ENCODE assay signal across 18 cellular contexts in genomic region chr3:25257026-25257425, GRCh38.
A peak's percentile ranks its signal among the peaks of the same experiment; 100 is the strongest.
DNase-seq lines count a peak whose midpoint lies in the region; ATAC-seq and TF ChIP-seq lines count a peak whose summit lies in the region.
"Had no signal": no experiment of that assay in that cellular context is flagged by ENCODE, and none has a peak within 500 bp of the region (broad histone marks: within the 10 kb centered on the region; RNA-seq: fewer than 3 reads in every experiment).

No MANE protein-coding gene starts in this region.

- no peak for ATAC-seq in T-cell (replicated peaks in 1 of 4)
- ATAC-seq in HG02938 (IDR thresholded peaks at IDR 0.05; ENCODE audit: unreplicated experiment): no peak
- ATAC-seq: activated T-cell treated with anti-CD3 and anti-CD28 coated beads, Interleukin-2, amount 50 U/mL, for 72 hours; left ventricle myocardium superior; natural killer cell treated with Interleukin-12 subunit alpha and Interleukin-12 subunit beta and Interleukin-15 and Interleukin-18, amount 100 ng/mL, for 72 hours; PC-3; stimulated activated memory B cell treated with anti-CD40 and anti-IgM and Interleukin-4, amounts not matched to agents 10 μg/mL and 1 μg/mL and 100 μg/mL, for 72 hours had no signal

- POLR2A ChIA-PET in MCF 10A (lab: Yijun Ruan, JAX) (no interaction called here), T-cell (lab: Charles Lee) (interaction anchor here in 1 of 2 donors (0.6 kb wide), 1 partner anchor 1498 kb away, joined by 3 read pairs; no protein-coding TSS in a partner anchor)

- DNase-seq in MG63: peak; percentile 69
- DNase-seq in MCF 10A (ENCODE audit: unreplicated experiment): peak; percentile 28
- peak; percentile 33 for DNase-seq in fibroblast of the conjunctiva (ENCODE audit: low read depth)
- DNase-seq in T-cell: no peak
- DNase-seq in DMS153 (lab: John Stamatoyannopoulos, UW): no peak
- no peak for DNase-seq in superior temporal gyrus (ENCODE audit: extremely low spot score)
- DNase-seq: activated naive CD4-positive, alpha-beta T cell treated with anti-CD3 and anti-CD28 coated beads, Interleukin-2, amount 50 U/mL, for 16 hours; activated T-cell treated with anti-CD3 and anti-CD28 coated beads, Interleukin-2, amount 50 U/mL, for 72 hours; aorta; left ventricle myocardium superior; NCI-H1105 treated with DMSO at 0.1 percent for 48 hours; NCI-H2081; PC-3; SIG-M5 had no signal

- H3K27ac Mint-ChIP-seq in MCF 10A (ENCODE audit: low read depth, unreplicated experiment) (no peak overlapping the region), T-cell (no peak overlapping the region)
- H3K27ac Mint-ChIP-seq: activated T-cell treated with anti-CD3 and anti-CD28 coated beads, Interleukin-2, amount 50 U/mL, for 72 hours; natural killer cell treated with Interleukin-12 subunit alpha and Interleukin-12 subunit beta and Interleukin-15 and Interleukin-18, amount 100 ng/mL, for 72 hours; stimulated activated memory B cell treated with anti-CD40 and anti-IgM and Interleukin-4, amounts not matched to agents 10 μg/mL and 1 μg/mL and 100 μg/mL, for 72 hours had no signal

- intact Hi-C loops in MCF 10A (cut with micrococcal nuclease): no loop called here

- H3K9me3 ChIP-seq in MG63: no peaks in the 10 kb centered on the region; the same call in 1 of the 2 replicates

- H3K4me3 ChIP-seq in MG63: no peak overlapping the region
- H3K4me3 ChIP-seq: thoracic aorta had no signal

- H3K4me1 Mint-ChIP-seq in MCF 10A (ENCODE audit: insufficient read depth, unreplicated experiment): no peaks in the 10 kb centered on the region
- no peaks in the 10 kb centered on the region for H3K4me1 Mint-ChIP-seq in T-cell
- H3K4me1 Mint-ChIP-seq: stimulated activated memory B cell treated with anti-CD40 and anti-IgM and Interleukin-4, amounts not matched to agents 10 μg/mL and 1 μg/mL and 100 μg/mL, for 72 hours had no signal

- H3K9me3 Mint-ChIP-seq in MCF 10A (ENCODE audit: unreplicated experiment) (peaks cover 14% of the 10 kb centered on the region), T-cell (peaks cover 0 to 9% (median 5%) of the 10 kb centered on the region in 3 donors)

- no TSS peak for BruUV-seq in MCF 10A (replicated peaks; lab: Mats Ljungman, UMichigan)

- H3K27me3 Mint-ChIP-seq in MCF 10A (ENCODE audit: insufficient read depth, unreplicated experiment) (peaks cover 28% of the 10 kb centered on the region), T-cell (no peaks in the 10 kb centered on the region)
- H3K27me3 Mint-ChIP-seq: stimulated activated memory B cell treated with anti-CD40 and anti-IgM and Interleukin-4, amounts not matched to agents 10 μg/mL and 1 μg/mL and 100 μg/mL, for 72 hours had no signal

- TF ChIP-seq CTCF in MCF 10A (IDR thresholded peaks at IDR 0.05; ENCODE audit: unreplicated experiment): no peak

- CTCF ChIA-PET in MCF 10A (lab: Yijun Ruan, JAX) (no interaction called here), T-cell (lab: Charles Lee) (no interaction called here)

- no peaks in the 10 kb centered on the region for H3K36me3 ChIP-seq in MG63
- H3K36me3 ChIP-seq: thoracic aorta had no signal

- H3K4me3 Mint-ChIP-seq in MCF 10A (ENCODE audit: unreplicated experiment): no peak overlapping the region
- H3K4me3 Mint-ChIP-seq in T-cell: no peak overlapping the region
- H3K4me3 Mint-ChIP-seq: activated T-cell treated with anti-CD3 and anti-CD28 coated beads, Interleukin-2, amount 50 U/mL, for 72 hours; natural killer cell treated with Interleukin-12 subunit alpha and Interleukin-12 subunit beta and Interleukin-15 and Interleukin-18, amount 100 ng/mL, for 72 hours; stimulated activated memory B cell treated with anti-CD40 and anti-IgM and Interleukin-4, amounts not matched to agents 10 μg/mL and 1 μg/mL and 100 μg/mL, for 72 hours had no signal

- no peaks in the 10 kb centered on the region for H3K36me3 Mint-ChIP-seq in MCF 10A (ENCODE audit: insufficient read depth, unreplicated experiment)
- no peaks in the 10 kb centered on the region for H3K36me3 Mint-ChIP-seq in T-cell
- H3K36me3 Mint-ChIP-seq: stimulated activated memory B cell treated with anti-CD40 and anti-IgM and Interleukin-4, amounts not matched to agents 10 μg/mL and 1 μg/mL and 100 μg/mL, for 72 hours had no signal

- no peaks in the 10 kb centered on the region for H3K27me3 ChIP-seq in MG63

Comparison
In these comparisons a context has a peak if more than half of its experiments do, and no peak if none do; other contexts are left out.
1. DNase-seq: peak in MG63 (single experiment), MCF 10A (single experiment) and fibroblast of the conjunctiva (single experiment); none in T-cell (0 of 34), DMS153 (single experiment) and superior temporal gyrus (single experiment).